Comparison of ENCODE assay signal across 15 cellular contexts in genomic region chr13:98961204-98962105, GRCh38. TPM values are rescaled to one million over a fixed set of nuclear protein-coding genes. Genes with fewer than 3 reads are reported as not detected.
DNase-seq lines count a peak whose midpoint lies in the region; ATAC-seq and TF ChIP-seq lines count a peak whose summit lies in the region.
"Had no signal": no experiment of that assay in that cellular context is flagged by ENCODE, and none has a peak within 500 bp of the region (broad histone marks: within the 10 kb centered on the region; RNA-seq: fewer than 3 reads in every experiment).

No MANE protein-coding gene starts in this region.

- H3K4me1 ChIP-seq in heart right ventricle (peaks cover 30 to 89% (median 76%) of the 10 kb centered on the region in 9 donors), mesenchymal stem cell (ENCODE audit: control insufficient read depth, insufficient read depth, low read depth, low read length) (peaks cover 15% of the 10 kb centered on the region), upper lobe of left lung (peaks cover 34 to 62% (median 42%) of the 10 kb centered on the region in 4 donors)

- 84% methylated on average over 13 of the region's 13 CpGs for WGBS in heart right ventricle, 2 donors
- WGBS in mesenchymal stem cell = 89% methylated on average over 13 of the region's 13 CpGs
- 91 to 95% methylated on average over 12 to 13 of the region's 13 CpGs for WGBS in upper lobe of left lung, 2 donors

- H2AK5ac ChIP-seq in mesenchymal stem cell (ENCODE audit: low read length, severe bottlenecking) = no peak overlapping the region

- H2AFZ ChIP-seq in mesenchymal stem cell (ENCODE audit: low read depth, low read length) = no peak overlapping the region

- H3K23ac ChIP-seq in mesenchymal stem cell (ENCODE audit: low read length in 2 of 2) = no peak overlapping the region

- H3K4ac ChIP-seq in mesenchymal stem cell (ENCODE audit: low read depth in 1 of 2, low read length in 2 of 2) = no peak overlapping the region

- no peak overlapping the region for H2BK5ac ChIP-seq in mesenchymal stem cell (ENCODE audit: low read depth, low read length, poor library complexity, severe bottlenecking)

- H3K27ac ChIP-seq in heart right ventricle (peak overlapping the region in 8 of 10 donors; percentile 67 to 85 (median 72)), dorsolateral prefrontal cortex (peak overlapping the region in 41 of 59 donors; percentile 1 to 76 (median 52)), mesenchymal stem cell (ENCODE audit: low read length, poor library complexity, severe bottlenecking) (no peak overlapping the region), upper lobe of left lung (peak overlapping the region; percentile 14 to 89 (median 44))

- H3K27me3 ChIP-seq in heart right ventricle = no peaks in the 10 kb centered on the region
- no peaks in the 10 kb centered on the region for H3K27me3 ChIP-seq in dorsolateral prefrontal cortex
- no peaks in the 10 kb centered on the region for H3K27me3 ChIP-seq in mesenchymal stem cell (ENCODE audit: control insufficient read depth in 1 of 2, insufficient read depth in 1 of 2, low read length in 2 of 2)
- no peaks in the 10 kb centered on the region for H3K27me3 ChIP-seq in upper lobe of left lung

- H3K4me3 ChIP-seq in heart right ventricle (no peak overlapping the region), dorsolateral prefrontal cortex (no peak overlapping the region), mesenchymal stem cell (ENCODE audit: insufficient read depth in 1 of 2, low read depth in 1 of 2, low read length in 2 of 2) (no peak overlapping the region), upper lobe of left lung (no peak overlapping the region)

- H2BK120ac ChIP-seq in mesenchymal stem cell (ENCODE audit: low read depth, low read length) = no peak overlapping the region

- H3K18ac ChIP-seq in mesenchymal stem cell (ENCODE audit: low read depth in 1 of 2, low read length in 2 of 2) = peak overlapping the region; percentile 10 to 52

- H3K36me3 ChIP-seq in heart right ventricle (no peaks in the 10 kb centered on the region), mesenchymal stem cell (ENCODE audit: control insufficient read depth in 1 of 2, insufficient read depth in 2 of 2, low read depth in 1 of 2, low read length in 2 of 2) (peaks cover 0 to 11% of the 10 kb centered on the region in 2 experiments), upper lobe of left lung (no peaks in the 10 kb centered on the region)

- no peak for TF ChIP-seq EP300 in upper lobe of left lung (IDR thresholded peaks at IDR 0.05)

- ATAC-seq in heart right ventricle (peak in 1 of 8 donors; percentile 12), Right ventricle myocardium inferior (no peak), upper lobe of left lung (ENCODE audit: low FRiP score in 2 of 2) (no peak), HG02759 (IDR thresholded peaks at IDR 0.05; ENCODE audit: unreplicated experiment) (no peak)
- ATAC-seq: activated naive CD8-positive, alpha-beta T cell treated with anti-CD3 and anti-CD28 coated beads, Interleukin-2, amount 50 U/mL, for 24 hours; T-cell had no signal

- peaks cover 61% of the 10 kb centered on the region for H3K79me1 ChIP-seq in mesenchymal stem cell (replicated peaks; ENCODE audit: low read length, poor library complexity, severe bottlenecking)

- no peak overlapping the region for H2BK15ac ChIP-seq in mesenchymal stem cell (ENCODE audit: low read depth, poor library complexity, severe bottlenecking)

- no peak overlapping the region for H3K9ac ChIP-seq in mesenchymal stem cell (ENCODE audit: low read length)

- peak overlapping the region; percentile 5 for H4K8ac ChIP-seq in mesenchymal stem cell (ENCODE audit: low read length)

- no peak for TF ChIP-seq CTCF in heart right ventricle (IDR thresholded peaks at IDR 0.05)
- no peak for TF ChIP-seq CTCF in dorsolateral prefrontal cortex (IDR thresholded peaks at IDR 0.05 in 54 of 56, conservative IDR thresholded peaks at IDR 0.05 in 2 of 56; ENCODE audit: low read depth in 1 of 56, partially characterized antibody in 56 of 56)
- TF ChIP-seq CTCF in upper lobe of left lung (IDR thresholded peaks at IDR 0.05) = no peak

- intact Hi-C loops in heart right ventricle (cut with DNase I) = loop anchor here in 1 of 10 donors (10.0 kb wide), 1 partner anchor 47 kb away; no protein-coding TSS in a partner anchor
- intact Hi-C loops in Right ventricle myocardium inferior (cut with DNase I) = loop anchor here (5.0 kb wide), 1 partner anchor 34 kb away; no protein-coding TSS in a partner anchor
- intact Hi-C loops in dorsolateral prefrontal cortex (cut with DNase I) = no loop called here

- H4K91ac ChIP-seq in mesenchymal stem cell (ENCODE audit: low read length) = peak overlapping the region; percentile 6

- H3K14ac ChIP-seq in mesenchymal stem cell (ENCODE audit: low read length in 2 of 2) = peak overlapping the region in 1 of 2 experiments; percentile 12

- H3K9me3 ChIP-seq in heart right ventricle = no peaks in the 10 kb centered on the region
- no peaks in the 10 kb centered on the region for H3K9me3 ChIP-seq in mesenchymal stem cell (ENCODE audit: control insufficient read depth, low read length)
- no peaks in the 10 kb centered on the region for H3K9me3 ChIP-seq in upper lobe of left lung

- TF ChIP-seq POLR2A in upper lobe of left lung (IDR thresholded peaks at IDR 0.05) = no peak

- peak overlapping the region; percentile 20 to 22 for H2BK12ac ChIP-seq in mesenchymal stem cell (ENCODE audit: low read length in 2 of 2)

- DNase-seq in heart right ventricle (no peak), Right ventricle myocardium inferior (ENCODE audit: missing footprints) (no peak), dorsolateral prefrontal cortex (no peak), mesenchymal stem cell (no peak), upper lobe of left lung (no peak), GM19238 (ENCODE audit: insufficient read length, low spot score) (no peak)
- DNase-seq in activated CD8-positive, alpha-beta memory T cell treated with anti-CD3 and anti-CD28 coated beads, Interleukin-2, amount 50 U/mL, for 48 hours = no peak
- DNase-seq: activated CD4-positive, alpha-beta T cell treated with anti-CD3 and anti-CD28 coated beads for 4 hours; activated naive CD8-positive, alpha-beta T cell treated with anti-CD3 and anti-CD28 coated beads, Interleukin-2, amount 50 U/mL, for 24 hours; C1 segment of cervical spinal cord; MM.1S; retina; SHP77; T-cell had no signal

- H3K4me2 ChIP-seq in mesenchymal stem cell (ENCODE audit: low read length, poor library complexity, severe bottlenecking) = no peak overlapping the region

RNA-seq across cellular contexts. Expression of gene DOCK9, which starts 16.4 kb away (rescaled TPM):
- total RNA-seq in heart right ventricle (10 to 100 TPM; 31.6 to 73.7 (median 43.4) TPM), Right ventricle myocardium inferior (34.9 TPM), dorsolateral prefrontal cortex (100 to 1,000 TPM in 118 of 120 experiments, 10 to 100 TPM in 2; 92.4 to 354 (median 139) TPM), upper lobe of left lung (100 to 1,000 TPM; 155 to 284 (median 170) TPM)
- polyA plus RNA-seq in heart right ventricle = 10 to 100 TPM; 32.0 to 45.3 TPM
- polyA plus RNA-seq in mesenchymal stem cell (2013, experiment 1 of 2) = 22.0 TPM
- 20.8 TPM for polyA plus RNA-seq in mesenchymal stem cell (2013, experiment 2 of 2)
